In genomic region chr1:169089776-169090175, GRCh38 we compare ENCODE assay signal across 20 cellular contexts. TPM values are rescaled to one million over a fixed set of nuclear protein-coding genes. Genes with fewer than 3 reads are reported as not detected.
DNase-seq lines count a peak whose midpoint lies in the region; ATAC-seq, FAIRE-seq and TF ChIP-seq lines count a peak whose summit lies in the region.
"Had no signal": no experiment of that assay in that cellular context is flagged by ENCODE, and none has a peak within 500 bp of the region (broad histone marks: within the 10 kb centered on the region; RNA-seq: fewer than 3 reads in every experiment).

No MANE protein-coding gene starts in this region.

- DNase-seq in activated T-cell treated with anti-CD3 and anti-CD28 coated beads, Interleukin-2, amount 50 U/mL, for 72 hours: no peak
- no peak for DNase-seq in activated T-cell treated with anti-CD3 and anti-CD28 coated beads, Interleukin-2, amount 50 U/mL, for 4 hours
- DNase-seq in endodermal cell (no peak), progenitor cell of endocrine pancreas (ENCODE audit: low spot score, unreplicated experiment) (no peak), pancreas (no peak), GF-D8 (lab: John Stamatoyannopoulos, UW) (no peak), T1000 (lab: John Stamatoyannopoulos, UW) (no peak)
- DNase-seq: AML-193, DMS53, H7, Karpas-422, NCI-H187, NCI-H2227 treated with DMSO at 0.1 percent for 48 hours, NCI-H510A, NCI-H748 treated with DMSO at 0.1 percent for 48 hours, SJCRH30 had no signal

- FAIRE-seq in pancreas (lab: Jason Lieb, UNC): no peak
- FAIRE-seq: D721Med had no signal

- no peak overlapping the region for H3K9ac ChIP-seq in endodermal cell (ENCODE audit: extremely low read depth, low read length, poor library complexity, severe bottlenecking)

- H3K27ac ChIP-seq in endodermal cell (ENCODE audit: low read depth, low read length) (no peak overlapping the region), pancreas (no peak overlapping the region)
- H3K27ac ChIP-seq: C4-2B, SJCRH30 had no signal

- intact Hi-C loops in pancreas (cut with DNase I): no loop called here

- no peak overlapping the region for H3K4me3 Mint-ChIP-seq in activated T-cell treated with anti-CD3 and anti-CD28 coated beads, Interleukin-2, amount 50 U/mL, for 72 hours
- no peak overlapping the region for H3K4me3 Mint-ChIP-seq in activated T-cell treated with anti-CD3 and anti-CD28 coated beads, Interleukin-2, amount 50 U/mL, for 4 hours
- H3K4me3 Mint-ChIP-seq in endodermal cell (no peak overlapping the region), progenitor cell of endocrine pancreas (ENCODE audit: low read depth) (no peak overlapping the region)

- H3K4me3 ChIP-seq in endodermal cell (ENCODE audit: low read length) (peak overlapping the region; percentile 65), pancreas (no peak overlapping the region)
- H3K4me3 ChIP-seq: SJCRH30 had no signal

- peak overlapping the region; percentile 74 for H3K27ac Mint-ChIP-seq in activated T-cell treated with anti-CD3 and anti-CD28 coated beads, Interleukin-2, amount 50 U/mL, for 72 hours
- H3K27ac Mint-ChIP-seq in endodermal cell (no peak overlapping the region), progenitor cell of endocrine pancreas (peak overlapping the region; percentile 9)
- H3K27ac Mint-ChIP-seq: IgD-negative memory B cell had no signal

- H3K9me3 ChIP-seq in endodermal cell (ENCODE audit: control insufficient read depth, low read length) (no peaks in the 10 kb centered on the region), pancreas (no peaks in the 10 kb centered on the region)
- H3K9me3 ChIP-seq: SJCRH30 had no signal

- no peaks in the 10 kb centered on the region for H3K9me3 Mint-ChIP-seq in activated T-cell treated with anti-CD3 and anti-CD28 coated beads, Interleukin-2, amount 50 U/mL, for 72 hours
- no peaks in the 10 kb centered on the region for H3K9me3 Mint-ChIP-seq in activated T-cell treated with anti-CD3 and anti-CD28 coated beads, Interleukin-2, amount 50 U/mL, for 4 hours
- no peaks in the 10 kb centered on the region for H3K9me3 Mint-ChIP-seq in endodermal cell
- H3K9me3 Mint-ChIP-seq in progenitor cell of endocrine pancreas (ENCODE audit: low read depth): no peaks in the 10 kb centered on the region
- H3K9me3 Mint-ChIP-seq: IgD-negative memory B cell had no signal

- WGBS in endodermal cell (ENCODE audit: insufficient coverage in 1 of 2, insufficient read length in 1 of 2), 2 experiments: 83 to 100% methylated on average over 1 to 2 of the region's 2 CpGs
- WGBS in pancreas, 2 donors: 68 to 73% methylated on average over 2 of the region's 2 CpGs

- no peaks in the 10 kb centered on the region for H3K27me3 ChIP-seq in endodermal cell (ENCODE audit: control insufficient read depth, insufficient read depth, low read length, poor library complexity, severe bottlenecking)
- no peaks in the 10 kb centered on the region for H3K27me3 ChIP-seq in pancreas
- H3K27me3 ChIP-seq: SJCRH30 had no signal

- peaks cover 10% of the 10 kb centered on the region for H3K27me3 Mint-ChIP-seq in activated T-cell treated with anti-CD3 and anti-CD28 coated beads, Interleukin-2, amount 50 U/mL, for 72 hours (ENCODE audit: low read depth)
- peaks cover 7% of the 10 kb centered on the region for H3K27me3 Mint-ChIP-seq in activated T-cell treated with anti-CD3 and anti-CD28 coated beads, Interleukin-2, amount 50 U/mL, for 4 hours (ENCODE audit: low read depth)
- H3K27me3 Mint-ChIP-seq in endodermal cell (ENCODE audit: insufficient read depth) (no peaks in the 10 kb centered on the region), progenitor cell of endocrine pancreas (peaks cover 3% of the 10 kb centered on the region)

- no peaks in the 10 kb centered on the region for H3K36me3 ChIP-seq in endodermal cell (ENCODE audit: control insufficient read depth, insufficient read depth, low read length)
- no peaks in the 10 kb centered on the region for H3K36me3 ChIP-seq in pancreas
- H3K36me3 ChIP-seq: SJCRH30 had no signal

- no peak for ATAC-seq in activated T-cell treated with anti-CD3 and anti-CD28 coated beads, Interleukin-2, amount 50 U/mL, for 72 hours (replicated peaks in 1 of 2)
- ATAC-seq in activated T-cell treated with anti-CD3 and anti-CD28 coated beads, Interleukin-2, amount 50 U/mL, for 4 hours: no peak
- ATAC-seq in pancreas: no peak
- ATAC-seq: Panc1 had no signal

- TF ChIP-seq CTCF in endodermal cell (conservative IDR thresholded peaks at IDR 0.05) (no peak), progenitor cell of endocrine pancreas (IDR thresholded peaks at IDR 0.05; ENCODE audit: unreplicated experiment) (no peak), pancreas (IDR thresholded peaks at IDR 0.05) (no peak)

- no peaks in the 10 kb centered on the region for H3K36me3 Mint-ChIP-seq in activated T-cell treated with anti-CD3 and anti-CD28 coated beads, Interleukin-2, amount 50 U/mL, for 72 hours (ENCODE audit: insufficient read depth in 2 of 2)
- H3K36me3 Mint-ChIP-seq in activated T-cell treated with anti-CD3 and anti-CD28 coated beads, Interleukin-2, amount 50 U/mL, for 4 hours (ENCODE audit: insufficient read depth): no peaks in the 10 kb centered on the region
- no peaks in the 10 kb centered on the region for H3K36me3 Mint-ChIP-seq in endodermal cell (ENCODE audit: low read depth)
- H3K36me3 Mint-ChIP-seq in progenitor cell of endocrine pancreas (ENCODE audit: insufficient read depth): no peaks in the 10 kb centered on the region
- H3K36me3 Mint-ChIP-seq: IgD-negative memory B cell had no signal

- peaks cover 17% of the 10 kb centered on the region for H3K4me1 ChIP-seq in endodermal cell (ENCODE audit: control insufficient read depth, insufficient read depth, low read length)
- H3K4me1 ChIP-seq in pancreas: peaks cover 9 to 18% (median 9%) of the 10 kb centered on the region in 3 donors
- H3K4me1 ChIP-seq: SJCRH30 had no signal

- peaks cover 17% of the 10 kb centered on the region for H3K4me1 Mint-ChIP-seq in activated T-cell treated with anti-CD3 and anti-CD28 coated beads, Interleukin-2, amount 50 U/mL, for 72 hours (ENCODE audit: low read depth)
- peaks cover 16% of the 10 kb centered on the region for H3K4me1 Mint-ChIP-seq in activated T-cell treated with anti-CD3 and anti-CD28 coated beads, Interleukin-2, amount 50 U/mL, for 4 hours (ENCODE audit: low read depth)
- H3K4me1 Mint-ChIP-seq in endodermal cell (peaks cover 31% of the 10 kb centered on the region), progenitor cell of endocrine pancreas (ENCODE audit: low read depth) (peaks cover 38% of the 10 kb centered on the region)

RNA-seq across cellular contexts. Expression of gene ATP1B1, which starts 16.7 kb away (rescaled TPM):
- 1 to 10 TPM; 3.3 to 8.1 TPM for total RNA-seq in activated T-cell treated with anti-CD3 and anti-CD28 coated beads, Interleukin-2, amount 50 U/mL, for 72 hours
- 10 to 100 TPM in 1 of 3 donors, 1 to 10 TPM in 2; 5.8 to 10.8 (median 6.2) TPM for total RNA-seq in activated T-cell treated with anti-CD3 and anti-CD28 coated beads, Interleukin-2, amount 50 U/mL, for 4 hours
- total RNA-seq in endodermal cell (10 to 100 TPM; 49.9 to 56.3 TPM), progenitor cell of endocrine pancreas (108 and 120 TPM in 2 replicates), pancreas (100 to 1,000 TPM in 5 of 6 donors, 10 to 100 TPM in 1; 95.0 to 213 (median 192) TPM)
- polyA plus RNA-seq in endodermal cell (2013, experiment 1 of 2): 68.1 TPM
- polyA plus RNA-seq in endodermal cell (2013, experiment 2 of 2): 67.6 TPM
- 100 to 1,000 TPM in 1 of 2 donors, 10 to 100 TPM in 1; 93.4 to 141 TPM for polyA plus RNA-seq in pancreas
